In the genomic region with DNA sequence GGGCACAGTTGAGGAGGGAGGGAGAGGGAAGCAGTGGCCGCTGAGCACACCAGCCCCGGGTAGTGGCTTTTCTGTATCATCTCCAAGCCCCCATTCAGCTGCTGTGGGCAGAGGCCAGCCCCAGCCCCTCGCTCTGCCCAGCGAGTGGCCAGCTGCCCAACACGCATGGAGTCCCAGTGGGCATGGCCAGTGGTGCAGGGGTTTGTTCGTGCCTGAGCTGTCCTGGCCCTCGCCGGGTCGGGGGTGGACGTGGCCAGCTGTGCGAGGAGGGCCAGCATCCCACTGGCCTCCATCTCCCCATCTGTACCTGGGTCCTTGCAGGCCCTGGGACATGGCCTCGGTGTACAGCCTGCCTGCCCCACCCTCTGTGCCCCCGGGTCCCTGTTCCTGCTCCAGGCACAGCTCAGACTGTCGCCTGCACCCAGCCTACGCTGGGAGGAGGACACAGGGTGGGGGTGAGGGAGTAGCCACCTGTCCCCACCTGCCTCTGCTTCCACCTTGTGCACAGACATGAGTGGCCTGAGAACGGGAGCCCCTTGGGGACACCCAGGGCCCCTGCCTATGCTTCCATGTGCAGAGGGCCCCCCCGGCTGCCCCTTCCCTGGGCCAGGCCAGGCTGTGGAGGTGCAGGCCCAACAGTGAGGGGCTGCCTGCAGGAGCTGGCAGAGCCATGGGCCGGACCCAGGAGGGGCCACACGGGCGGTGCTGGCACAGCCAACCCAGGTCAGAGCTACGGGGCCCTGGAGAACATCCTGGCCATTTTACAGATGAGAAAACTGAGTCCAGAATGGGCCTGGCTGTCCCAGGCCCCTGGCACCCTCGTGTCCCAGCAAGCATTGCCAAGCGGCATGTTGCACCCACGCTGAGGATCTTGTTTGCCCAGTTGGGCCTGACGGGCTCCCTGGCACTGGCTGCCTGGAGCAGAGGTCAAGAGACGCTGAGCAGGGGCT, we compare ENCODE assay signal across 1 cellular context.
TF ChIP-seq lines count a peak whose summit lies in the region.

No MANE protein-coding gene starts in this region.

TF ChIP-seq in HepG2, 621 proteins besides CTCF, POLR2A, EP300 and RAD21:
- TF ChIP-seq GATAD1 (CRISPR knock-in tag; IDR thresholded peaks at IDR 0.05), result no peak
- peak; percentile 85 for TF ChIP-seq ZNF629 (CRISPR knock-in tag; conservative IDR thresholded peaks at IDR 0.05)
